Comparison of ENCODE assay signal across 9 cellular contexts in genomic region chr4:98374643-98375042, GRCh38.
"Had no signal": no experiment of that assay in that cellular context is flagged by ENCODE, and none has a peak within 500 bp of the region (broad histone marks: within the 10 kb centered on the region; RNA-seq: fewer than 3 reads in every experiment).

No MANE protein-coding gene starts in this region.

- H3K27ac ChIP-seq: brain microvascular endothelial cell had no signal

- DNase-seq: activated CD4-positive, alpha-beta T cell treated with anti-CD3 and anti-CD28 coated beads, Interleukin-2, amount 50 U/mL, for 1 hour; activated CD4-positive, CD25-positive, alpha-beta regulatory T cell; activated effector memory CD4-positive, alpha-beta T cell treated with Interleukin-2 at 50 U/mL for 16 hours; brain microvascular endothelial cell; immature natural killer cell; occipital lobe; SK-N-SH; stimulated activated CD4-positive, alpha-beta T cell treated with anti-CD3 and anti-CD28 coated beads, Interleukin-15, amount 100 ng/mL, for 24 hours; stimulated activated CD4-positive, alpha-beta T cell treated with anti-CD3 and anti-CD28 coated beads, Interleukin-4, amount 100 ng/mL, for 24 hours had no signal

- H3K9me2 ChIP-seq: SK-N-SH had no signal

- H3K36me3 ChIP-seq: brain microvascular endothelial cell had no signal

- H3K4me2 ChIP-seq: SK-N-SH had no signal

- H3K9ac ChIP-seq: SK-N-SH had no signal

- H3K9me3 ChIP-seq: SK-N-SH had no signal

- H3K27me3 ChIP-seq: brain microvascular endothelial cell had no signal
